In genomic region chr21:25788677-25789076, GRCh38 we compare ENCODE assay signal across 26 cellular contexts.
"Had no signal": no experiment of that assay in that cellular context is flagged by ENCODE, and none has a peak within 500 bp of the region (broad histone marks: within the 10 kb centered on the region; RNA-seq: fewer than 3 reads in every experiment).

No MANE protein-coding gene starts in this region.

- H3K36me3 Mint-ChIP-seq: mesothelial cell of epicardium; naive B cell; stimulated activated effector memory CD8-positive, alpha-beta T cell treated with anti-CD3 and anti-CD28 coated beads, Interleukin-12 subunit alpha, Interleukin-12 subunit beta, amount 100 ng/mL, for 72 hours; type B pancreatic cell had no signal

- H3K4me1 ChIP-seq: colonic mucosa, prostate gland, testis had no signal

- H3K4me3 ChIP-seq: colonic mucosa, esophagus squamous epithelium, left lung, mucosa of descending colon, prostate gland, right atrium auricular region, sigmoid colon, testis, tibial artery had no signal

- FAIRE-seq: endothelial cell of umbilical vein, islet of Langerhans had no signal

- H3K4me3 Mint-ChIP-seq: dendritic cell treated with granulocyte-macrophage colony-stimulating factor and Interleukin-4, amounts not matched to agents 40 ng/mL and 50 ng/mL, for 4 days; mesothelial cell of epicardium; naive B cell; nephron; stimulated activated effector memory CD8-positive, alpha-beta T cell treated with anti-CD3 and anti-CD28 coated beads, Interleukin-12 subunit alpha, Interleukin-12 subunit beta, amount 100 ng/mL, for 72 hours; type B pancreatic cell had no signal

- H3K36me3 ChIP-seq: colonic mucosa, esophagus squamous epithelium, left lung, prostate gland, right atrium auricular region, sigmoid colon, tibial artery had no signal

- DNase-seq: colonic mucosa; effector CD8-positive, alpha-beta T cell; esophagus squamous epithelium; foreskin melanocyte; hypothalamus; left cardiac atrium; left lung; mesenchymal stem cell; mucosa of descending colon; naive B cell; sigmoid colon; stimulated activated CD4-positive, alpha-beta T cell treated with anti-CD3 and anti-CD28 coated beads, Interleukin-2, amount 100 ng/mL, for 24 hours; stimulated activated CD4-positive, alpha-beta T cell treated with anti-CD3 and anti-CD28 coated beads, Interleukin-4, amount 100 ng/mL, for 24 hours; stimulated activated naive CD4-positive, alpha-beta T cell treated with Interleukin-2 at 50 U/mL for 16 hours; substantia nigra; testis; tibial artery had no signal

- H3K27me3 ChIP-seq: colonic mucosa, right atrium auricular region, sigmoid colon, testis, tibial artery had no signal

- ATAC-seq: left cardiac atrium; left lung; mucosa of descending colon; stimulated activated effector memory CD8-positive, alpha-beta T cell treated with anti-CD3 and anti-CD28 coated beads, Interleukin-12 subunit alpha, Interleukin-12 subunit beta, amount 100 ng/mL, for 72 hours had no signal

- H3K27ac Mint-ChIP-seq: dendritic cell treated with granulocyte-macrophage colony-stimulating factor and Interleukin-4, amounts not matched to agents 40 ng/mL and 50 ng/mL, for 4 days; mesothelial cell of epicardium; naive B cell; stimulated activated effector memory CD8-positive, alpha-beta T cell treated with anti-CD3 and anti-CD28 coated beads, Interleukin-12 subunit alpha, Interleukin-12 subunit beta, amount 100 ng/mL, for 72 hours; type B pancreatic cell had no signal

- H3K9me3 Mint-ChIP-seq: dendritic cell treated with granulocyte-macrophage colony-stimulating factor and Interleukin-4, amounts not matched to agents 40 ng/mL and 50 ng/mL, for 4 days; nephron; stimulated activated effector memory CD8-positive, alpha-beta T cell treated with anti-CD3 and anti-CD28 coated beads, Interleukin-12 subunit alpha, Interleukin-12 subunit beta, amount 100 ng/mL, for 72 hours; type B pancreatic cell had no signal

- H3K9me3 ChIP-seq: colonic mucosa, esophagus squamous epithelium, left lung, mucosa of descending colon, prostate gland, right atrium auricular region, sigmoid colon, testis, tibial artery had no signal

- H3K27ac ChIP-seq: colonic mucosa, esophagus squamous epithelium, left lung, prostate gland, right atrium auricular region, sigmoid colon, testis, tibial artery had no signal

- H3K4me1 Mint-ChIP-seq: stimulated activated effector memory CD8-positive, alpha-beta T cell treated with anti-CD3 and anti-CD28 coated beads, Interleukin-12 subunit alpha, Interleukin-12 subunit beta, amount 100 ng/mL, for 72 hours had no signal
